Comparison of ENCODE assay signal across 14 cellular contexts in genomic region chr1:10973552-10973951, GRCh38. TPM values are rescaled to one million over a fixed set of nuclear protein-coding genes. Genes with fewer than 3 reads are reported as not detected.
DNase-seq lines count a peak whose midpoint lies in the region; FAIRE-seq and TF ChIP-seq lines count a peak whose summit lies in the region.
"Had no signal": no experiment of that assay in that cellular context is flagged by ENCODE, and none has a peak within 500 bp of the region (broad histone marks: within the 10 kb centered on the region; RNA-seq: fewer than 3 reads in every experiment).

No MANE protein-coding gene starts in this region.

- H3K27me3 ChIP-seq in BLaER1 treated with 17β-estradiol and CSF1 and Interleukin-3, amounts not matched to agents 10 nM and 100 nM = no peaks in the 10 kb centered on the region
- H3K27me3 ChIP-seq in endodermal cell (ENCODE audit: control insufficient read depth, insufficient read depth, low read length, poor library complexity, severe bottlenecking) (no peaks in the 10 kb centered on the region), neuronal stem cell (ENCODE audit: control insufficient read depth in 3 of 3, insufficient read depth in 3 of 3, low read depth in 1 of 3, low read length in 3 of 3) (peaks cover 0 to 9% (median 0%) of the 10 kb centered on the region in 3 experiments)

- peak overlapping the region; percentile 79 for H2BK12ac ChIP-seq in neuronal stem cell (ENCODE audit: low read length)

- no peak overlapping the region for H3K14ac ChIP-seq in neuronal stem cell (ENCODE audit: low read length)

- peaks cover 8% of the 10 kb centered on the region for H3K4me1 Mint-ChIP-seq in endodermal cell

- no peak overlapping the region for H3K27ac Mint-ChIP-seq in endodermal cell

- no peak overlapping the region for H3K9ac ChIP-seq in BLaER1 treated with 17β-estradiol and CSF1 and Interleukin-3, amounts not matched to agents 10 nM and 100 nM
- H3K9ac ChIP-seq in endodermal cell (ENCODE audit: extremely low read depth, low read length, poor library complexity, severe bottlenecking) = no peak overlapping the region
- H3K9ac ChIP-seq in neuronal stem cell (ENCODE audit: low read depth, low read length, poor library complexity) = no peak overlapping the region

- no peaks in the 10 kb centered on the region for H3K9me3 Mint-ChIP-seq in endodermal cell

- peak overlapping the region; percentile 53 for H2AFZ ChIP-seq in neuronal stem cell (ENCODE audit: low read length)

- no peaks in the 10 kb centered on the region for H3K79me1 ChIP-seq in neuronal stem cell (ENCODE audit: low read depth, low read length)

- H4K20me1 ChIP-seq in BLaER1 treated with 17β-estradiol and CSF1 and Interleukin-3, amounts not matched to agents 10 nM and 100 nM = no peaks in the 10 kb centered on the region

- no peak for TF ChIP-seq CTCF in endodermal cell (conservative IDR thresholded peaks at IDR 0.05)

- H2BK120ac ChIP-seq in neuronal stem cell (ENCODE audit: low read depth, low read length) = no peak overlapping the region

- DNase-seq in HT1080 (ENCODE audit: low read depth) = peak; percentile 17
- DNase-seq in endodermal cell = peak; percentile 77
- no peak for DNase-seq in neuronal stem cell (ENCODE audit: low spot score)
- no peak for DNase-seq in effector CD4-positive, alpha-beta T cell
- no peak for DNase-seq in H54 (ENCODE audit: insufficient read length, low spot score)
- DNase-seq in NCI-H1436 treated with DMSO at 0.1 percent for 48 hours (lab: John Stamatoyannopoulos, UW) = no peak
- no peak for DNase-seq in activated CD4-positive, alpha-beta T cell treated with anti-CD3 and anti-CD28 coated beads, Interleukin-2, amount 50 U/mL, for 1 hour
- DNase-seq: activated CD8-positive, alpha-beta memory T cell treated with anti-CD3 and anti-CD28 coated beads for 24 hours; activated naive CD4-positive, alpha-beta T cell; central memory CD4-positive, alpha-beta T cell; erythroblast; NCI-H1048; NCI-H524 had no signal

- H3K36me3 ChIP-seq in BLaER1 treated with 17β-estradiol and CSF1 and Interleukin-3, amounts not matched to agents 10 nM and 100 nM = no peaks in the 10 kb centered on the region
- H3K36me3 ChIP-seq in endodermal cell (ENCODE audit: control insufficient read depth, insufficient read depth, low read length) = no peaks in the 10 kb centered on the region
- no peaks in the 10 kb centered on the region for H3K36me3 ChIP-seq in neuronal stem cell (replicated peaks in 1 of 2; ENCODE audit: control insufficient read depth in 2 of 2, insufficient read depth in 2 of 2, low read length in 2 of 2)

- H3K4ac ChIP-seq in neuronal stem cell (ENCODE audit: low read length) = no peak overlapping the region

- H3K23ac ChIP-seq in neuronal stem cell (ENCODE audit: low read depth, low read length, poor library complexity) = no peak overlapping the region

- H3K18ac ChIP-seq in neuronal stem cell (ENCODE audit: low read length) = peak overlapping the region; percentile 92

- H3K4me3 Mint-ChIP-seq in endodermal cell = no peak overlapping the region

- H3K27me3 Mint-ChIP-seq in endodermal cell (ENCODE audit: insufficient read depth) = peaks cover 4% of the 10 kb centered on the region

- H3K36me3 Mint-ChIP-seq in endodermal cell (ENCODE audit: low read depth) = no peaks in the 10 kb centered on the region

- peak overlapping the region; percentile 92 for H2BK15ac ChIP-seq in neuronal stem cell (ENCODE audit: low read length)

- no peak overlapping the region for H2BK5ac ChIP-seq in neuronal stem cell (ENCODE audit: low read length)

- peak overlapping the region; percentile 81 for H4K91ac ChIP-seq in neuronal stem cell (ENCODE audit: low read depth, low read length, poor library complexity)

- H3K4me2 ChIP-seq in BLaER1 treated with 17β-estradiol and CSF1 and Interleukin-3, amounts not matched to agents 10 nM and 100 nM = peak overlapping the region; percentile 20 to 58 (median 42); a peak in 20 of 22 replicates
- no peak overlapping the region for H3K4me2 ChIP-seq in neuronal stem cell (ENCODE audit: insufficient read depth, low read length, poor library complexity, severe bottlenecking)

- peak overlapping the region; percentile 32 for H4K8ac ChIP-seq in neuronal stem cell (ENCODE audit: low read depth, low read length)

- no peak overlapping the region for H3K4me3 ChIP-seq in BLaER1 treated with 17β-estradiol and CSF1 and Interleukin-3, amounts not matched to agents 10 nM and 100 nM
- no peak overlapping the region for H3K4me3 ChIP-seq in endodermal cell (ENCODE audit: low read length)
- no peak overlapping the region for H3K4me3 ChIP-seq in neuronal stem cell (ENCODE audit: low read length in 2 of 2)

- no peak for TF ChIP-seq POLR2A in H54 (IDR thresholded peaks at IDR 0.05; ENCODE audit: low read depth, low read length)

- no peak for FAIRE-seq in H54 (lab: Jason Lieb, UNC)

- peak overlapping the region; percentile 82 for H2AK5ac ChIP-seq in neuronal stem cell (ENCODE audit: low read depth, low read length)

- H3K27ac ChIP-seq in BLaER1 treated with 17β-estradiol and CSF1 and Interleukin-3, amounts not matched to agents 10 nM and 100 nM = no peak overlapping the region
- H3K27ac ChIP-seq in endodermal cell (ENCODE audit: low read depth, low read length) = no peak overlapping the region
- no peak overlapping the region for H3K27ac ChIP-seq in neuronal stem cell (replicated peaks; ENCODE audit: low read length)

- H3K9me3 ChIP-seq in BLaER1 treated with 17β-estradiol and CSF1 and Interleukin-3, amounts not matched to agents 10 nM and 100 nM (replicated peaks in 1 of 11) = peaks cover 0 to 11% (median 0%) of the 10 kb centered on the region in 11 experiments; a peak in 4 of 22 replicates
- H3K9me3 ChIP-seq in endodermal cell (ENCODE audit: control insufficient read depth, low read length) = no peaks in the 10 kb centered on the region
- peaks cover 0 to 9% of the 10 kb centered on the region in 2 donors for H3K9me3 ChIP-seq in neuronal stem cell (replicated peaks in 1 of 2; ENCODE audit: control insufficient read depth in 2 of 2, insufficient read depth in 1 of 2, low read depth in 1 of 2, low read length in 2 of 2)

- WGBS in endodermal cell (ENCODE audit: insufficient coverage in 1 of 2, insufficient read length in 1 of 2), 2 experiments = 77 to 80% methylated on average over 5 to 10 of the region's 10 CpGs
- WGBS in neuronal stem cell (ENCODE audit: extremely low coverage in 2 of 2, insufficient read length in 2 of 2, insufficient replicate concordance in 1 of 2), 2 donors = no CpG with 5 or more reads among the region's 10 CpGs

- peaks cover 26 to 36% (median 30%) of the 10 kb centered on the region in 10 experiments for H3K4me1 ChIP-seq in BLaER1 treated with 17β-estradiol and CSF1 and Interleukin-3, amounts not matched to agents 10 nM and 100 nM
- H3K4me1 ChIP-seq in endodermal cell (ENCODE audit: control insufficient read depth, insufficient read depth, low read length) (no peaks in the 10 kb centered on the region), neuronal stem cell (ENCODE audit: control insufficient read depth in 2 of 2, insufficient read depth in 1 of 2, low read depth in 1 of 2, low read length in 2 of 2) (peaks cover 18 to 24% of the 10 kb centered on the region in 2 donors)

RNA-seq across cellular contexts. Expression of gene TARDBP, which starts 38.9 kb away (rescaled TPM):
- total RNA-seq in HT1080 (2014; rRNA removed; shearing (Covaris generic)) = 70.1 and 84.6 TPM in 2 replicates
- 145 and 146 TPM in 2 replicates for polyA plus RNA-seq in HT1080 (2015; cell fraction: cytosol; rRNA removed)
- polyA plus RNA-seq in HT1080 (2015; cell fraction: nucleus; rRNA removed) = 184 and 191 TPM in 2 replicates
- 100 to 1,000 TPM; 203 to 216 TPM for total RNA-seq in endodermal cell
- 271 TPM for polyA plus RNA-seq in endodermal cell (2013, experiment 1 of 2)
- 250 TPM for polyA plus RNA-seq in endodermal cell (2013, experiment 2 of 2)
- 260 TPM for polyA plus RNA-seq in neuronal stem cell (2013, experiment 1 of 2)
- 261 TPM for polyA plus RNA-seq in neuronal stem cell (2013, experiment 2 of 2)

Comparison
In these comparisons a context has a peak if more than half of its experiments do, and no peak if none do; other contexts are left out.
1. DNase-seq: peak in HT1080 (single experiment) and endodermal cell (single experiment); none in neuronal stem cell (single experiment), effector CD4-positive, alpha-beta T cell (single experiment), H54 (single experiment), NCI-H1436 treated with DMSO at 0.1 percent for 48 hours (single experiment) and activated CD4-positive, alpha-beta T cell treated with anti-CD3 and anti-CD28 coated beads, Interleukin-2, amount 50 U/mL, for 1 hour (single experiment).